Comparison of ENCODE assay signal across 13 cellular contexts in the genomic region with DNA sequence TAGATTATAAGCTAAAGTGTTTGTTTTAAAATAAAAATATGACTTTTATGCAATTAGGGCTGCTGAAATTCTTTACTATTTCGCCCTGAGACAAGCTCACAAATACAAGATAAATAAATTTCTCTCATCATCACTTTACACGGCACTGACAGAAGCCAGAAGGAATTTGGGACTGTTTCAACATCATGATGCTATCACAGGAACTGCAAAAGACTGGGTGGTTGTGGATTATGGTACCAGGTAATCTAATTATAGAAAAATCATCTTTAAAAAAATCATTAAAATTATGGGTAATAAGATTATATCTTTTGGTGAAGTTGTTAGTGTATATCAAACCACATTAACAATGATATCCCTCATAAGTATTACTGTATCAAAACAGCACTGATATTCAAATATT.
A peak's percentile ranks its signal among the peaks of the same experiment; 100 is the strongest.
DNase-seq lines count a peak whose midpoint lies in the region; ATAC-seq and TF ChIP-seq lines count a peak whose summit lies in the region.
"Had no signal": no experiment of that assay in that cellular context is flagged by ENCODE, and none has a peak within 500 bp of the region (broad histone marks: within the 10 kb centered on the region; RNA-seq: fewer than 3 reads in every experiment).

No MANE protein-coding gene starts in this region.

- H3F3A ChIP-seq in GM23248 (ENCODE audit: insufficient read depth) (no peaks in the 10 kb centered on the region), SK-N-SH (replicated peaks; ENCODE audit: insufficient read depth) (no peaks in the 10 kb centered on the region)

- H3K27me3 ChIP-seq in GM23248 (replicated peaks; ENCODE audit: insufficient read depth) (no peaks in the 10 kb centered on the region), SK-N-SH (ENCODE audit: insufficient read depth) (no peaks in the 10 kb centered on the region)

- H2AFZ ChIP-seq in GM23248 (no peak overlapping the region), SK-N-SH (ENCODE audit: low read depth) (no peak overlapping the region)

- no peak for TF ChIP-seq CTCF in SK-N-SH (IDR thresholded peaks at IDR 0.05)
- no peak for TF ChIP-seq CTCF in choroid plexus epithelial cell (conservative IDR thresholded peaks at IDR 0.05; ENCODE audit: low read depth, low read length)

- H3K9me3 ChIP-seq in GM23248 (ENCODE audit: low read depth) (no peaks in the 10 kb centered on the region), SK-N-SH (no peaks in the 10 kb centered on the region)

- no peak for TF ChIP-seq EP300 in SK-N-SH (IDR thresholded peaks at IDR 0.05; ENCODE audit: borderline replicate concordance in 1 of 2, low read depth in 1 of 2, low read length in 1 of 2)

- 80 to 85% methylated on average over 2 of the region's 2 CpGs for WGBS in GM23248 (ENCODE audit: low coverage in 1 of 2, low lambda C conversion rate in 2 of 2, missing lambda C conversion rate in 2 of 2), 2 experiments
- 72% methylated on average over 2 of the region's 2 CpGs for WGBS in SK-N-SH (ENCODE audit: low lambda C conversion rate)

- H3K79me2 ChIP-seq in GM23248 (ENCODE audit: insufficient read depth): no peaks in the 10 kb centered on the region
- H3K79me2 ChIP-seq in SK-N-SH (ENCODE audit: insufficient read depth): no peaks in the 10 kb centered on the region

- no peak overlapping the region for H3K9ac ChIP-seq in GM23248
- H3K9ac ChIP-seq in SK-N-SH: no peak overlapping the region

- H3K27ac ChIP-seq in GM23248: no peak overlapping the region
- no peak overlapping the region for H3K27ac ChIP-seq in SK-N-SH (ENCODE audit: low read depth in 2 of 2, low read length in 1 of 2)

- H3K4me3 ChIP-seq in GM23248 (no peak overlapping the region), SK-N-SH (ENCODE audit: low read depth in 2 of 2, low read length in 1 of 2) (no peak overlapping the region), choroid plexus epithelial cell (ENCODE audit: low read depth, low read length) (no peak overlapping the region)

- no peak for TF ChIP-seq RAD21 in SK-N-SH (IDR thresholded peaks at IDR 0.05; ENCODE audit: low read length)

- H3K4me1 ChIP-seq in GM23248 (ENCODE audit: insufficient read depth): peaks cover 6% of the 10 kb centered on the region; the same call in 1 of the 2 replicates
- H3K4me1 ChIP-seq in SK-N-SH (ENCODE audit: control insufficient read depth in 1 of 2, insufficient read depth in 2 of 2, low read depth in 1 of 2, low read length in 1 of 2): no peaks in the 10 kb centered on the region

- POLR2A ChIA-PET in SK-N-SH (lab: Yijun Ruan, JAX): no interaction called here

- in situ Hi-C loops in GM23248 (cut with MboI): no loop called here

- H4K20me1 ChIP-seq in GM23248 (ENCODE audit: insufficient read depth): no peaks in the 10 kb centered on the region
- no peaks in the 10 kb centered on the region for H4K20me1 ChIP-seq in SK-N-SH (ENCODE audit: insufficient read depth)

- ATAC-seq in stimulated activated naive CD8-positive, alpha-beta T cell treated with anti-CD3 and anti-CD28 coated beads, Interleukin-15, Interleukin-2, amounts not matched to agents 100 U/mL and 50 U/mL, for 24 hours: no peak

- H3K9me2 ChIP-seq in GM23248 (ENCODE audit: insufficient read depth) (no peaks in the 10 kb centered on the region; the same call in 1 of the 2 replicates), SK-N-SH (no peaks in the 10 kb centered on the region)

- CTCF ChIA-PET in SK-N-SH (lab: Yijun Ruan, JAX): interaction anchor here (1.0 kb wide), 1 partner anchor 9 kb away, joined by 3 read pairs; no protein-coding TSS in a partner anchor

- no peak for TF ChIP-seq POLR2A in erythroblast (IDR thresholded peaks at IDR 0.05; ENCODE audit: low read length)

- peak; percentile 20 for DNase-seq in GM23248
- DNase-seq in SK-N-SH: peak; percentile 1
- DNase-seq in choroid plexus epithelial cell (ENCODE audit: low read depth): peak; percentile 59
- peak; percentile 54 for DNase-seq in iris pigment epithelial cell (ENCODE audit: low read depth)
- DNase-seq in erythroblast (lab: John Stamatoyannopoulos, UW): no peak
- no peak for DNase-seq in kidney glomerular epithelial cell (lab: John Stamatoyannopoulos, UW)
- no peak for DNase-seq in stimulated activated naive CD8-positive, alpha-beta T cell treated with anti-CD3 and anti-CD28 coated beads, Interleukin-15, Interleukin-2, amounts not matched to agents 100 U/mL and 50 U/mL, for 24 hours
- DNase-seq: C1 segment of cervical spinal cord; Calu3; CD4-positive, alpha-beta T cell; DMS 273 treated with DMSO at 0.1 percent for 48 hours; HCEC 1CT; HFFc6 had no signal

- peaks cover 17% of the 10 kb centered on the region; the same call in 1 of the 2 replicates for H3K36me3 ChIP-seq in GM23248 (ENCODE audit: low read depth)
- H3K36me3 ChIP-seq in SK-N-SH (replicated peaks in 1 of 2; ENCODE audit: control insufficient read depth in 1 of 2, insufficient read depth in 2 of 2, low read length in 1 of 2): peaks cover 20 to 51% of the 10 kb centered on the region in 2 experiments

- H3K4me2 ChIP-seq in GM23248 (ENCODE audit: unreplicated experiment) (no peak overlapping the region), SK-N-SH (no peak overlapping the region)

TF ChIP-seq in SK-N-SH, 30 proteins besides CTCF, POLR2A, EP300 and RAD21:
- no peak for TF ChIP-seq JUND (IDR thresholded peaks at IDR 0.05)
- no peak for TF ChIP-seq USF2 (IDR thresholded peaks at IDR 0.05; ENCODE audit: borderline replicate concordance, low read depth, low read length)
- no peak for TF ChIP-seq YY1 (IDR thresholded peaks at IDR 0.05; ENCODE audit: low read depth)
- no peak for TF ChIP-seq MXI1 (IDR thresholded peaks at IDR 0.05; ENCODE audit: low read depth, low read length)
- TF ChIP-seq NRF1 (IDR thresholded peaks at IDR 0.05; ENCODE audit: low read depth, low read length): no peak
- TF ChIP-seq SIN3A (IDR thresholded peaks at IDR 0.05; ENCODE audit: borderline replicate concordance, low read depth, low read length): no peak
- TF ChIP-seq, protein P1, sequence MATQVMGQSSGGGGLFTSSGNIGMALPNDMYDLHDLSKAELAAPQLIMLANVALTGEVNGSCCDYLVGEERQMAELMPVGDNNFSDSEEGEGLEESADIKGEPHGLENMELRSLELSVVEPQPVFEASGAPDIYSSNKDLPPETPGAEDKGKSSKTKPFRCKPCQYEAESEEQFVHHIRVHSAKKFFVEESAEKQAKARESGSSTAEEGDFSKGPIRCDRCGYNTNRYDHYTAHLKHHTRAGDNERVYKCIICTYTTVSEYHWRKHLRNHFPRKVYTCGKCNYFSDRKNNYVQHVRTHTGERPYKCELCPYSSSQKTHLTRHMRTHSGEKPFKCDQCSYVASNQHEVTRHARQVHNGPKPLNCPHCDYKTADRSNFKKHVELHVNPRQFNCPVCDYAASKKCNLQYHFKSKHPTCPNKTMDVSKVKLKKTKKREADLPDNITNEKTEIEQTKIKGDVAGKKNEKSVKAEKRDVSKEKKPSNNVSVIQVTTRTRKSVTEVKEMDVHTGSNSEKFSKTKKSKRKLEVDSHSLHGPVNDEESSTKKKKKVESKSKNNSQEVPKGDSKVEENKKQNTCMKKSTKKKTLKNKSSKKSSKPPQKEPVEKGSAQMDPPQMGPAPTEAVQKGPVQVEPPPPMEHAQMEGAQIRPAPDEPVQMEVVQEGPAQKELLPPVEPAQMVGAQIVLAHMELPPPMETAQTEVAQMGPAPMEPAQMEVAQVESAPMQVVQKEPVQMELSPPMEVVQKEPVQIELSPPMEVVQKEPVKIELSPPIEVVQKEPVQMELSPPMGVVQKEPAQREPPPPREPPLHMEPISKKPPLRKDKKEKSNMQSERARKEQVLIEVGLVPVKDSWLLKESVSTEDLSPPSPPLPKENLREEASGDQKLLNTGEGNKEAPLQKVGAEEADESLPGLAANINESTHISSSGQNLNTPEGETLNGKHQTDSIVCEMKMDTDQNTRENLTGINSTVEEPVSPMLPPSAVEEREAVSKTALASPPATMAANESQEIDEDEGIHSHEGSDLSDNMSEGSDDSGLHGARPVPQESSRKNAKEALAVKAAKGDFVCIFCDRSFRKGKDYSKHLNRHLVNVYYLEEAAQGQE (IDR thresholded peaks at IDR 0.05; ENCODE audit: low read depth, low read length): no peak
- TF ChIP-seq GATA2 (CRISPR knock-in tag; IDR thresholded peaks at IDR 0.05): 0 out of 2 replicates have a peak, but pooled peaks have one; percentile 23

Comparison
In these comparisons a context has a peak if more than half of its experiments do, and no peak if none do; other contexts are left out.
1. DNase-seq: peak in GM23248 (single experiment), SK-N-SH (single experiment), choroid plexus epithelial cell (single experiment) and iris pigment epithelial cell (single experiment); none in erythroblast (0 of 2), kidney glomerular epithelial cell (single experiment) and stimulated activated naive CD8-positive, alpha-beta T cell treated with anti-CD3 and anti-CD28 coated beads, Interleukin-15, Interleukin-2, amounts not matched to agents 100 U/mL and 50 U/mL, for 24 hours (single experiment).